24 cellular contexts compared by ENCODE assay signal in the genomic region with DNA sequence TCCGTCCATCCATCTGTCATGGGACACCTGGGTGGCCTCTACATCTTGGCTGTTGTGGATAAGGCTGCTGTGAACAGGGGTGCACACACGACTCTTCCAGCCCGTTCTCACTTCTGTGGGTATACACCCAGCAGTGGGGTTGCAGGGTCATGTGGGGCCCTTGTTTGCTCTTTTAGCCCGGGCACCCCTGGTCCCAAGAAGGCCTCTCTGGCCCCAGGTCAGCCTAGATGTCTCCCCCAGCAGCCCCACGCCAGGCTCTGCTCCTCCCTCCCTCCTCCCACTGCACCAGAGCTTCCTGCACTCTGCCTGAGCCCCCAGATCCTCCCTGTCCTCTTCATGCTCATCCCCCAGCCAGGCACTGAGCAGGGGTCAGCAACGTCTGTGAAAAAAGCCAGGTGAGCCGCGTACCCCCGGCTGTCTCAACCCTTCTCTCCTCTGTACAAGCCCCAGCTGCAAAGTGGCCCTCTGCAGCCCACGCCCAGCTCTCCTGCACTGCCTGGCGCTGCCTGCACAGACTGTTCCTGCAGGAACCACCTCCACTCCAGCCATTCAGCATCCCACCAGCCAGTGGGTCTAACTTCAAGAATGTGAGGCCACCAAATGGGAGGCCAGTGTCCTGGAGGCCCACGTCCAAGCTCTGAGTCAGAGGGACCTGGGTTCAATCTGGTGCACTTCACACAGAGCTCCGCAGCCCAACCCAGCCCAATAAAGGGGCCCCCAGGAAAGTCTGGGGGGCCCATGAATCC.
"Had no signal": no experiment of that assay in that cellular context is flagged by ENCODE, and none has a peak within 500 bp of the region (broad histone marks: within the 10 kb centered on the region; RNA-seq: fewer than 3 reads in every experiment).

No MANE protein-coding gene starts in this region.

- ATAC-seq: gastroesophageal sphincter; left colon; natural killer cell treated with Interleukin-12 subunit alpha and Interleukin-12 subunit beta and Interleukin-15 and Interleukin-18, amount 100 ng/mL, for 72 hours; T-cell had no signal

- H3K27me3 Mint-ChIP-seq: activated naive CD8-positive, alpha-beta T cell; stimulated activated naive CD8-positive, alpha-beta T cell treated with anti-CD3 and anti-CD28 coated beads, Interleukin-15, Interleukin-2, amounts not matched to agents 100 ng/mL and 50 ng/mL, for 24 hours had no signal

- H3K27ac Mint-ChIP-seq: activated naive CD8-positive, alpha-beta T cell; natural killer cell treated with Interleukin-12 subunit alpha and Interleukin-12 subunit beta and Interleukin-15 and Interleukin-18, amount 100 ng/mL, for 72 hours; progenitor cell of endocrine pancreas; stimulated activated naive CD8-positive, alpha-beta T cell treated with anti-CD3 and anti-CD28 coated beads, Interleukin-15, Interleukin-2, amounts not matched to agents 100 ng/mL and 50 ng/mL, for 24 hours; T-cell; T-helper 2 cell treated with Interferon-gamma antibody and Interleukin-4, amounts not matched to agents 5 μg/mL and 100 μg/mL, for 36 hours had no signal

- DNase-seq: activated CD4-positive, alpha-beta T cell treated with anti-CD3 and anti-CD28 coated beads for 1 hour; activated CD4-positive, alpha-beta T cell treated with anti-CD3 and anti-CD28 coated beads, Interleukin-2, amount 50 U/mL, for 1 hour; activated naive CD4-positive, alpha-beta T cell; activated T-cell treated with anti-CD3 and anti-CD28 coated beads, Interleukin-2, amount 50 U/mL, for 1 hour; amniotic stem cell; cerebellar nuclear complex; left colon; midbrain; occipital lobe; retina; stimulated activated CD4-positive, alpha-beta T cell treated with anti-CD3 and anti-CD28 coated beads, Interleukin-1b, Interleukin-23, amount 100 ng/mL, for 48 hours; T-cell; WERI-Rb-1 had no signal

- H3K27me3 ChIP-seq: tibial nerve, uterus had no signal

- H3K4me1 ChIP-seq: breast epithelium, tibial nerve, uterus had no signal

- H3K4me1 Mint-ChIP-seq: T-cell had no signal

- H3K27ac ChIP-seq: breast epithelium, coronary artery, epithelial cell of prostate, gastroesophageal sphincter, tibial nerve, uterus, WERI-Rb-1 had no signal

- H3K9me3 ChIP-seq: breast epithelium, gastroesophageal sphincter, tibial nerve, uterus had no signal

- H3K36me3 Mint-ChIP-seq: activated naive CD8-positive, alpha-beta T cell; natural killer cell treated with Interleukin-12 subunit alpha and Interleukin-12 subunit beta and Interleukin-15 and Interleukin-18, amount 100 ng/mL, for 72 hours; T-cell had no signal

- H3K9me3 Mint-ChIP-seq: natural killer cell treated with Interleukin-12 subunit alpha and Interleukin-12 subunit beta and Interleukin-15 and Interleukin-18, amount 100 ng/mL, for 72 hours had no signal

- H3K36me3 ChIP-seq: breast epithelium, gastroesophageal sphincter, tibial nerve, uterus, WERI-Rb-1 had no signal

- H3K4me3 ChIP-seq: breast epithelium, coronary artery, gastroesophageal sphincter, tibial nerve, uterus had no signal

- H3K4me3 Mint-ChIP-seq: activated naive CD8-positive, alpha-beta T cell; natural killer cell treated with Interleukin-12 subunit alpha and Interleukin-12 subunit beta and Interleukin-15 and Interleukin-18, amount 100 ng/mL, for 72 hours; stimulated activated naive CD8-positive, alpha-beta T cell treated with anti-CD3 and anti-CD28 coated beads, Interleukin-15, Interleukin-2, amounts not matched to agents 100 ng/mL and 50 ng/mL, for 24 hours; T-cell; T-helper 2 cell treated with Interferon-gamma antibody and Interleukin-4, amounts not matched to agents 5 μg/mL and 100 μg/mL, for 36 hours had no signal
